18 cellular contexts compared by ENCODE assay signal in the genomic region with DNA sequence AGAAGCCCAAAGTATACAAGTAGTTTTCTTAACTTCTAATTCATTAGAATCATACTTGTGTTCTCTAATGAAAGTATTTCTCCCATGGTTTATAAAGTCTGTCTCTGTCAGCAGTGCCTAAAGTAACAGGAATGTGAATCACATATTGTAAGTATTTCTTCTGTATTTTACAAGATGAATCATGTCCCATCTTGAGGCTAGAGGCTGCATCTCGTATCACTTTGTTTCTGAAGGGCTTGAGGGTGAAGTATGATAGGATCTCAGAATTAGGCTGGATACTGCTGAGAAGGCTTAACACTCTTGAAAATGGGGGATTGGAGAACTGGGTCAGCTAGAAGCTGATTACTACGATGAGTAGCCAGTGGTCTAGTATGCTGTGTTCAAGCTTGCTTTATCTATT.
A peak's percentile ranks its signal among the peaks of the same experiment; 100 is the strongest.
DNase-seq lines count a peak whose midpoint lies in the region; ATAC-seq and TF ChIP-seq lines count a peak whose summit lies in the region.
"Had no signal": no experiment of that assay in that cellular context is flagged by ENCODE, and none has a peak within 500 bp of the region (broad histone marks: within the 10 kb centered on the region; RNA-seq: fewer than 3 reads in every experiment).

No MANE protein-coding gene starts in this region.

- H3K27ac ChIP-seq in heart right ventricle = no peak overlapping the region
- H3K27ac ChIP-seq: esophagus squamous epithelium, neutrophil, uterus had no signal

- ATAC-seq in heart right ventricle = no peak
- ATAC-seq: left colon, T-cell had no signal

- intact Hi-C loops in heart right ventricle (cut with DNase I) = no loop called here

- H3K36me3 ChIP-seq in heart right ventricle = no peaks in the 10 kb centered on the region
- H3K36me3 ChIP-seq: esophagus squamous epithelium, neutrophil, uterus had no signal

- TF ChIP-seq CTCF in heart right ventricle (IDR thresholded peaks at IDR 0.05) = no peak

- DNase-seq in AG08395 (ENCODE audit: low spot score) (peak; percentile 60), HPDE6-E6E7 (ENCODE audit: extremely low spot score) (peak; percentile 17), amniotic stem cell (lab: John Stamatoyannopoulos, UW) (peak; percentile 38), iris pigment epithelial cell (ENCODE audit: low read depth) (peak; percentile 73), NCI-H1694 treated with DMSO at 0.1 percent for 48 hours (lab: John Stamatoyannopoulos, UW) (no peak), NCI-H128 (lab: John Stamatoyannopoulos, UW; ENCODE audit: unreplicated experiment) (no peak), heart right ventricle (no peak), NCI-H2029 (lab: John Stamatoyannopoulos, UW) (no peak)
- DNase-seq: activated T-cell treated with anti-CD3 and anti-CD28 coated beads, Interleukin-2, amount 50 U/mL, for 1 hour; esophagus squamous epithelium; KBM-7; left colon; NCI-H1105 treated with DMSO at 0.1 percent for 48 hours; NCI-H2227 treated with DMSO at 0.1 percent for 48 hours; NK-92 treated with Interleukin-12 subunit alpha and Interleukin-12 subunit beta, amount 100 ng/mL, for 24 hours; T-cell; uterus had no signal

- 85 to 88% methylated on average over 2 of the region's 2 CpGs for WGBS in heart right ventricle, 2 donors

- no peaks in the 10 kb centered on the region for H3K27me3 ChIP-seq in heart right ventricle
- H3K27me3 ChIP-seq: esophagus squamous epithelium, neutrophil, uterus had no signal

- no peak overlapping the region for H3K4me3 ChIP-seq in heart right ventricle
- H3K4me3 ChIP-seq: esophagus squamous epithelium, uterus had no signal

- H3K4me1 ChIP-seq in heart right ventricle = no peaks in the 10 kb centered on the region
- H3K4me1 ChIP-seq: esophagus squamous epithelium, uterus had no signal

- H3K9me3 ChIP-seq in heart right ventricle = peaks cover 0 to 15% (median 6%) of the 10 kb centered on the region in 11 donors
- H3K9me3 ChIP-seq: neutrophil, uterus had no signal

Comparison
In these comparisons a context has a peak if more than half of its experiments do, and no peak if none do; other contexts are left out.
1. DNase-seq: peak in AG08395 (single experiment), HPDE6-E6E7 (single experiment), amniotic stem cell (single experiment) and iris pigment epithelial cell (single experiment); none in NCI-H1694 treated with DMSO at 0.1 percent for 48 hours (single experiment), NCI-H128 (single experiment), heart right ventricle (0 of 2) and NCI-H2029 (single experiment).